In the genomic region with DNA sequence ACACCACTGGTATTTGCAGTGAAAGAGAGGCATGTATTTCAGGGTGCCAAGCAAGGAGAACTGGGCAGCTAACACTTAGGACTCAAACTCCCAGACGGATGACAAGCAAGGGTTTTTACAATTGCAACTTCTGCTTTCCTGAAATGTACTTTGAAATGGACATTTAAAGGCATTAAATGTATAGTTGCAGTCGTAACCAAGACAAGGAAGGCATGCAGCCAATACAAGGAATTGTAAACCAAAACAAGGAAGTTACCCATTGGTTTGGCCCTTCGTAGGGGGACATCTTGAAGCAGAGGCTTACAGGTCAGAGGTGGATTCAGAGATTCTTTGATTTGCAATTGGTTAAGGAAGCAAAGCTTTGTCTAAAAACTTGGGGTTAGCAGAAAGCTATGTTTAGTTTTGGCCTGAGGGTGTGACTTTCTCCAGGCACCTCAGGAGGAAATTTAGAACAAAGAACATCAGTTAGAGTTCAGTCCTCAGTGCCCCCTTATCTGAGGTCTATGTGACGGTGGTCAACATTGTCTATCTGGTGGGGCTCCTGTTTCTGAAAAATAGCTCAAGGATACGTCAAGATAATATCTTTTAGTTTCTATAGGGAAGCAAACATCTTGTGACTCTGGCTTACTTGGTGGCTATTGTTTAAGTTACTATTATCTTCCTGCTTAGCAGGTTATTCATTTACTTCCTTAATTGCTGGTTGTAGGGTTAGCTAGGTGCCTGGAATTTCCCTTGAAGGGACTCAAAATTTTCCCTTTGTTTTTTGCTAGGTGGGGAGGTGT, we compare ENCODE assay signal across 16 cellular contexts.
DNase-seq lines count a peak whose midpoint lies in the region; ATAC-seq, FAIRE-seq and TF ChIP-seq lines count a peak whose summit lies in the region.
"Had no signal": no experiment of that assay in that cellular context is flagged by ENCODE, and none has a peak within 500 bp of the region (broad histone marks: within the 10 kb centered on the region; RNA-seq: fewer than 3 reads in every experiment).

No MANE protein-coding gene starts in this region.

- CTCF ChIA-PET in Calu3 (lab: Charles Lee) = interaction anchor here (0.7 kb wide), 1 partner anchor 113 kb away, joined by 3 read pairs; no protein-coding TSS in a partner anchor

- no peak for FAIRE-seq in small intestine (lab: Jason Lieb, UNC)
- FAIRE-seq: bronchial epithelial cell had no signal

- H3K9me3 ChIP-seq in KOPT-K1 (ENCODE audit: insufficient read depth, low read length, poor library complexity, severe bottlenecking) (no peaks in the 10 kb centered on the region), T-helper 17 cell (ENCODE audit: control insufficient read depth, low read length, poor library complexity, severe bottlenecking) (no peaks in the 10 kb centered on the region), small intestine (ENCODE audit: control insufficient read depth, low read depth) (no peaks in the 10 kb centered on the region), stomach (no peaks in the 10 kb centered on the region)
- H3K9me3 ChIP-seq: BE2C, suprapubic skin had no signal

- H3K4me3 ChIP-seq in small intestine (ENCODE audit: low read depth in 1 of 2, low read length in 2 of 2) = no peak overlapping the region
- no peak overlapping the region for H3K4me3 ChIP-seq in stomach
- H3K4me3 ChIP-seq: suprapubic skin had no signal

- H3K36me3 ChIP-seq in KOPT-K1 (ENCODE audit: insufficient read depth, low read length) = no peaks in the 10 kb centered on the region
- no peaks in the 10 kb centered on the region for H3K36me3 ChIP-seq in small intestine (ENCODE audit: control insufficient read depth in 2 of 2, insufficient read depth in 2 of 2, low read length in 2 of 2)
- H3K36me3 ChIP-seq in stomach = no peaks in the 10 kb centered on the region
- H3K36me3 ChIP-seq: BE2C, suprapubic skin had no signal

- TF ChIP-seq EP300 in stomach (IDR thresholded peaks at IDR 0.05) = no peak

- H3K27me3 ChIP-seq in small intestine (ENCODE audit: control insufficient read depth in 2 of 2, insufficient read depth in 2 of 2, low read length in 2 of 2) (no peaks in the 10 kb centered on the region), stomach (no peaks in the 10 kb centered on the region)
- H3K27me3 ChIP-seq: BE2C, suprapubic skin had no signal

- WGBS in small intestine, 3 donors = 63 to 70% (median 68%) methylated on average over 5 of the region's 5 CpGs
- 44 to 67% (median 63%) methylated on average over 5 of the region's 5 CpGs for WGBS in stomach, 5 donors

- TF ChIP-seq CTCF in Calu3 (IDR thresholded peaks at IDR 0.05; ENCODE audit: unreplicated experiment) (no peak), stomach (IDR thresholded peaks at IDR 0.05) (no peak)

- intact Hi-C loops in Calu3 (cut with micrococcal nuclease; ENCODE audit: unreplicated experiment) (no loop called here), posterior cingulate gyrus (cut with DNase I) (no loop called here), stomach (cut with DNase I; ENCODE audit: low total_unique reads) (no loop called here)

- BruUV-seq in Calu3 (replicated peaks; lab: Mats Ljungman, UMichigan) = no TSS peak

- H3K4me1 Mint-ChIP-seq in Calu3 (ENCODE audit: low read depth, unreplicated experiment) (peaks cover 22% of the 10 kb centered on the region), T-helper 17 cell (peaks cover 4% of the 10 kb centered on the region), memory B cell (peaks cover 35% of the 10 kb centered on the region)

- H3K27ac Mint-ChIP-seq in Calu3 (ENCODE audit: unreplicated experiment) (peak overlapping the region; percentile 45), T-helper 17 cell (no peak overlapping the region), memory B cell (peak overlapping the region; percentile 72)
- H3K27ac Mint-ChIP-seq: activated naive CD8-positive, alpha-beta T cell; activated T-cell treated with anti-CD3 and anti-CD28 coated beads, Interleukin-2, amount 50 U/mL, for 24 hours; natural killer cell treated with Interleukin-12 subunit alpha and Interleukin-12 subunit beta and Interleukin-15 and Interleukin-18, amount 100 ng/mL, for 72 hours had no signal

- H3K4me3 Mint-ChIP-seq in Calu3 (ENCODE audit: low read depth, unreplicated experiment) = no peak overlapping the region
- no peak overlapping the region for H3K4me3 Mint-ChIP-seq in T-helper 17 cell
- H3K4me3 Mint-ChIP-seq in memory B cell = no peak overlapping the region
- H3K4me3 Mint-ChIP-seq: activated naive CD8-positive, alpha-beta T cell; activated T-cell treated with anti-CD3 and anti-CD28 coated beads, Interleukin-2, amount 50 U/mL, for 24 hours had no signal

- H3K27ac ChIP-seq in KOPT-K1 (ENCODE audit: low read depth, low read length, poor library complexity, severe bottlenecking) (peak overlapping the region; percentile 99), small intestine (ENCODE audit: low read depth in 1 of 2, low read length in 1 of 2) (no peak overlapping the region), stomach (peak overlapping the region in 1 of 5 donors; percentile 16)
- H3K27ac ChIP-seq: suprapubic skin had no signal

- ATAC-seq in T-helper 17 cell (peak; percentile 6), memory B cell (ENCODE audit: low read depth) (peak; percentile 34)
- ATAC-seq: natural killer cell treated with Interleukin-12 subunit alpha and Interleukin-12 subunit beta and Interleukin-15 and Interleukin-18, amount 100 ng/mL, for 72 hours; Right ventricle myocardium inferior had no signal

- H3K4me1 ChIP-seq in small intestine (ENCODE audit: control insufficient read depth in 2 of 2, insufficient read depth in 1 of 2, low read depth in 1 of 2, low read length in 1 of 2) (no peaks in the 10 kb centered on the region), stomach (peaks cover 0 to 13% (median 5%) of the 10 kb centered on the region in 4 donors)
- H3K4me1 ChIP-seq: BE2C had no signal

- H3K27me3 Mint-ChIP-seq in Calu3 (ENCODE audit: unreplicated experiment) (no peaks in the 10 kb centered on the region), T-helper 17 cell (peaks cover 4% of the 10 kb centered on the region), memory B cell (no peaks in the 10 kb centered on the region)
- H3K27me3 Mint-ChIP-seq: activated naive CD8-positive, alpha-beta T cell had no signal

- no peak for TF ChIP-seq POLR2A in stomach (IDR thresholded peaks at IDR 0.05)

- H3K9me3 Mint-ChIP-seq in Calu3 (ENCODE audit: low read depth, unreplicated experiment) (no peaks in the 10 kb centered on the region), memory B cell (peaks cover 5% of the 10 kb centered on the region)
- H3K9me3 Mint-ChIP-seq: activated T-cell treated with anti-CD3 and anti-CD28 coated beads, Interleukin-2, amount 50 U/mL, for 24 hours; natural killer cell treated with Interleukin-12 subunit alpha and Interleukin-12 subunit beta and Interleukin-15 and Interleukin-18, amount 100 ng/mL, for 72 hours had no signal

- H3K36me3 Mint-ChIP-seq in Calu3 (ENCODE audit: insufficient read depth, unreplicated experiment) = no peaks in the 10 kb centered on the region
- H3K36me3 Mint-ChIP-seq in T-helper 17 cell (ENCODE audit: low read depth) = peaks cover 3% of the 10 kb centered on the region
- peaks cover 6% of the 10 kb centered on the region for H3K36me3 Mint-ChIP-seq in memory B cell
- H3K36me3 Mint-ChIP-seq: activated naive CD8-positive, alpha-beta T cell; natural killer cell treated with Interleukin-12 subunit alpha and Interleukin-12 subunit beta and Interleukin-15 and Interleukin-18, amount 100 ng/mL, for 72 hours had no signal

- DNase-seq in Calu3 (peak; percentile 9), T-helper 17 cell (no peak), memory B cell (ENCODE audit: low spot score in 2 of 2) (no peak), posterior cingulate gyrus (no peak), small intestine (no peak), stomach (no peak), AG20443 (ENCODE audit: low spot score) (no peak)
- DNase-seq: activated CD4-positive, alpha-beta T cell treated with anti-CD3 and anti-CD28 coated beads, Interleukin-2, amount 50 U/mL, for 4 hours; activated T-cell treated with anti-CD3 and anti-CD28 coated beads, Interleukin-2, amount 50 U/mL, for 24 hours; BE2C had no signal
